33 cellular contexts compared by ENCODE assay signal in genomic region chr1:180775801-180776200, GRCh38.
"Had no signal": no experiment of that assay in that cellular context is flagged by ENCODE, and none has a peak within 500 bp of the region (broad histone marks: within the 10 kb centered on the region; RNA-seq: fewer than 3 reads in every experiment).

No MANE protein-coding gene starts in this region.

- H3K4me2 ChIP-seq: hepatocyte had no signal

- H3K27ac ChIP-seq: adrenal gland, body of pancreas, esophagus muscularis mucosa, gastroesophageal sphincter, heart right ventricle, hepatocyte, WERI-Rb-1 had no signal

- DNase-seq: activated B cell treated with CpG ODN at 0.5 μM for 24 hours; activated CD4-positive, alpha-beta memory T cell treated with anti-CD3 and anti-CD28 coated beads for 36 hours; activated CD4-positive, alpha-beta T cell treated with anti-CD3 and anti-CD28 coated beads for 48 hours; activated CD4-positive, alpha-beta T cell treated with anti-CD3 and anti-CD28 coated beads, Interleukin-2, amount 50 U/mL, for 1 hour; activated CD8-positive, alpha-beta memory T cell treated with anti-CD3 and anti-CD28 coated beads, Interleukin-2, amount 50 U/mL, for 48 hours; activated effector memory CD4-positive, alpha-beta T cell treated with Interleukin-2 at 50 U/mL for 16 hours; activated gamma-delta T cell treated with Interleukin-2 at 50 U/mL for 16 hours; activated naive CD4-positive, alpha-beta T cell treated with anti-CD3 and anti-CD28 coated beads for 36 hours; activated naive CD8-positive, alpha-beta T cell treated with anti-CD3 and anti-CD28 coated beads for 36 hours; activated naive CD8-positive, alpha-beta T cell treated with anti-CD3 and anti-CD28 coated beads, Interleukin-2, amount 50 U/mL, for 24 hours; activated T-cell treated with anti-CD3 and anti-CD28 coated beads for 4 hours; activated T-cell treated with anti-CD3 and anti-CD28 coated beads, Interleukin-2, amount 50 U/mL, for 24 hours; activated T-cell treated with anti-CD3 and anti-CD28 coated beads, Interleukin-2, amount 50 U/mL, for 72 hours; adrenal gland; amygdala; aorta; body of pancreas; caudate nucleus; cortex of kidney; dermis blood vessel endothelial cell; effector CD4-positive, alpha-beta T cell; effector memory CD8-positive, alpha-beta T cell; erythroblast; foreskin melanocyte; heart right ventricle; T-helper 17 cell; T1000; WERI-Rb-1 had no signal

- ATAC-seq: activated CD4-positive, CD25-positive, alpha-beta regulatory T cell treated with anti-CD3 and anti-CD28 coated beads, Interleukin-2, amount 50 U/mL, for 24 hours; activated naive CD8-positive, alpha-beta T cell treated with anti-CD3 and anti-CD28 coated beads, Interleukin-2, amount 50 U/mL, for 24 hours; activated T-cell treated with anti-CD3 and anti-CD28 coated beads, Interleukin-2, amount 50 U/mL, for 72 hours; activated T-helper 17 cell treated with anti-CD3 and anti-CD28 coated beads, Interleukin-2, amount 50 U/mL, for 72 hours; body of pancreas; effector memory CD8-positive, alpha-beta T cell; gastroesophageal sphincter; heart right ventricle; T-helper 17 cell had no signal

- H3K9me3 ChIP-seq: adrenal gland, body of pancreas, esophagus muscularis mucosa had no signal

- H3K4me3 ChIP-seq: adrenal gland, body of pancreas, esophagus muscularis mucosa, gastroesophageal sphincter, heart right ventricle, hepatocyte had no signal
